24 cellular contexts compared by ENCODE assay signal in genomic region chr3:31354373-31354772, GRCh38.
"Had no signal": no experiment of that assay in that cellular context is flagged by ENCODE, and none has a peak within 500 bp of the region (broad histone marks: within the 10 kb centered on the region; RNA-seq: fewer than 3 reads in every experiment).

No MANE protein-coding gene starts in this region.

- DNase-seq: esophagus squamous epithelium; foreskin fibroblast; glutamatergic neuron; left cardiac atrium; left ventricle myocardium superior; mesenchymal stem cell; midbrain; naive B cell; occipital lobe; pancreas; retina; stimulated activated CD4-positive, alpha-beta T cell treated with anti-CD3 and anti-CD28 coated beads, Interleukin-12 subunit alpha, Interleukin-12 subunit beta, amount 100 ng/mL, for 4 hours; stimulated activated naive CD4-positive, alpha-beta T cell; stomach; substantia nigra; transverse colon had no signal

- FAIRE-seq: colon, keratinocyte, pancreas had no signal

- H3K4me3 ChIP-seq: esophagus squamous epithelium, gastroesophageal sphincter, lung, pancreas, prostate gland, skin epidermis, stomach, thoracic aorta, transverse colon had no signal

- H3K4me1 ChIP-seq: gastroesophageal sphincter, pancreas, prostate gland, stomach, transverse colon had no signal

- H3K9me3 ChIP-seq: esophagus squamous epithelium, gastroesophageal sphincter, pancreas, prostate gland, stomach, thoracic aorta, transverse colon had no signal

- H3K36me3 ChIP-seq: esophagus squamous epithelium, gastroesophageal sphincter, pancreas, prostate gland, stomach, thoracic aorta, transverse colon had no signal

- H3K27ac ChIP-seq: esophagus squamous epithelium, gastroesophageal sphincter, pancreas, prostate gland, skin epidermis, stomach, thoracic aorta, transverse colon had no signal

- ATAC-seq: gastroesophageal sphincter, left cardiac atrium, left ventricle myocardium superior, pancreas, sciatic nerve had no signal

- H3K27me3 ChIP-seq: esophagus squamous epithelium, gastroesophageal sphincter, pancreas, stomach, transverse colon had no signal
